Comparison of ENCODE assay signal across 11 cellular contexts in genomic region chr11:26947379-26947844, GRCh38. TPM values are rescaled to one million over a fixed set of nuclear protein-coding genes. Genes with fewer than 3 reads are reported as not detected.
DNase-seq lines count a peak whose midpoint lies in the region; ATAC-seq, FAIRE-seq and TF ChIP-seq lines count a peak whose summit lies in the region.
"Had no signal": no experiment of that assay in that cellular context is flagged by ENCODE, and none has a peak within 500 bp of the region (broad histone marks: within the 10 kb centered on the region; RNA-seq: fewer than 3 reads in every experiment).

No MANE protein-coding gene starts in this region.

- no peaks in the 10 kb centered on the region for H3K4me1 ChIP-seq in small intestine (ENCODE audit: control insufficient read depth in 2 of 2, insufficient read depth in 1 of 2, low read depth in 1 of 2, low read length in 1 of 2)

- no peak for DNase-seq in GM12892 (ENCODE audit: insufficient read length)
- peak; percentile 99 for DNase-seq in brain microvascular endothelial cell
- DNase-seq in hepatic stellate cell (ENCODE audit: low spot score) = peak; percentile 60
- DNase-seq in small intestine = peak; percentile 5
- no peak for DNase-seq in stimulated activated CD4-positive, alpha-beta T cell treated with anti-CD3 and anti-CD28 coated beads, Interleukin-15, amount 100 ng/mL, for 24 hours
- no peak for DNase-seq in GM19238 (ENCODE audit: insufficient read length, low spot score)
- no peak for DNase-seq in glomerular visceral epithelial cell (ENCODE audit: extremely low spot score)
- DNase-seq: activated B cell treated with CpG ODN at 0.5 μM for 24 hours had no signal

- H3K36me3 ChIP-seq in brain microvascular endothelial cell (replicated peaks) = no peaks in the 10 kb centered on the region
- no peaks in the 10 kb centered on the region for H3K36me3 ChIP-seq in small intestine (ENCODE audit: control insufficient read depth in 2 of 2, insufficient read depth in 2 of 2, low read length in 2 of 2)

- peak; percentile 77 for FAIRE-seq in GM12892 (lab: Jason Lieb, UNC)
- FAIRE-seq in small intestine (lab: Jason Lieb, UNC) = no peak
- FAIRE-seq: D721Med had no signal

- no peaks in the 10 kb centered on the region for H3K9me3 ChIP-seq in small intestine (ENCODE audit: control insufficient read depth, low read depth)

- no peak for TF ChIP-seq CTCF in brain microvascular endothelial cell (IDR thresholded peaks at IDR 0.05; ENCODE audit: low read depth, low read length, missing control alignments)

- 52 to 82% (median 65%) methylated on average over 2 of the region's 2 CpGs for WGBS in small intestine, 3 donors

- no peak for TF ChIP-seq POLR2A in GM12892 (IDR thresholded peaks at IDR 0.05; ENCODE audit: low read depth, low read length)

- no peak overlapping the region for H3K4me3 ChIP-seq in brain microvascular endothelial cell (ENCODE audit: low read depth, low read length)
- no peak overlapping the region for H3K4me3 ChIP-seq in small intestine (ENCODE audit: low read depth in 1 of 2, low read length in 2 of 2)

- ATAC-seq in GM19328 (IDR thresholded peaks at IDR 0.05; ENCODE audit: unreplicated experiment) = no peak

- H3K27ac ChIP-seq in brain microvascular endothelial cell (peak overlapping the region; percentile 98), small intestine (ENCODE audit: low read depth in 1 of 2, low read length in 1 of 2) (no peak overlapping the region)
- H3K27ac ChIP-seq: KMS-11 had no signal

- in situ Hi-C loops in brain microvascular endothelial cell (cut with HindIII; ENCODE audit: low pct_ligation_motif_present, low sequenced_read_pairs) = no loop called here

- H3K27me3 ChIP-seq in brain microvascular endothelial cell (replicated peaks) (no peaks in the 10 kb centered on the region), small intestine (ENCODE audit: control insufficient read depth in 2 of 2, insufficient read depth in 2 of 2, low read length in 2 of 2) (no peaks in the 10 kb centered on the region)

RNA-seq across cellular contexts. Expression of gene FIBIN, which starts 46.5 kb away (rescaled TPM):
- polyA plus RNA-seq in GM12892 (2012; ENCODE audit: missing spikeins) = not detected
- polyA plus RNA-seq in small intestine = 1 to 10 TPM in 1 of 3 donors, not detected in 2; 6.1 TPM

Comparison
In these comparisons a context has a peak if more than half of its experiments do, and no peak if none do; other contexts are left out.
1. DNase-seq: peak in brain microvascular endothelial cell (single experiment), hepatic stellate cell (single experiment) and small intestine (single experiment); none in GM12892 (single experiment), stimulated activated CD4-positive, alpha-beta T cell treated with anti-CD3 and anti-CD28 coated beads, Interleukin-15, amount 100 ng/mL, for 24 hours (single experiment), GM19238 (single experiment) and glomerular visceral epithelial cell (single experiment).